Comparison of ENCODE assay signal across 26 cellular contexts in the genomic region with DNA sequence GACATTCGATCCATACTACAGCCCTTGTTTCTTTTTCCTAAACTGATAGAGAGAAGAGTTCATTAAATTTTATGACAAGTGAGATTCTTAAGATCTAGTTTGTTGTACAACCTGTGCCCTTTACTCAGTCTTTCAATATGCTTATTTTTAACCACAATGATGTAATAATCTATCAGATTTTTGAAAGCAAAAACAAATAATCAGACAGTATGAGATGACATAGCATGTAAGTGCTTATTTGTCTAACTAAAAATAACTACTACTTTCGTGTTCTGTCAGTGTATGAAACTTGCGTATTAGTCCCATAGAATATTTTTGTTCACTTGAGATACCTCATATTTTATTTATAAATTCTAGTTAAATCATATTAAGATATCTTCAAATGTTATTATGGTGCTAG. TPM values are rescaled to one million over a fixed set of nuclear protein-coding genes. Genes with fewer than 3 reads are reported as not detected.
"Had no signal": no experiment of that assay in that cellular context is flagged by ENCODE, and none has a peak within 500 bp of the region (broad histone marks: within the 10 kb centered on the region; RNA-seq: fewer than 3 reads in every experiment).

No MANE protein-coding gene starts in this region.

- ATAC-seq: effector memory CD8-positive, alpha-beta T cell; gastrocnemius medialis; heart right ventricle; left colon; left ventricle myocardium superior; pancreas; right cardiac atrium; stimulated activated effector memory CD8-positive, alpha-beta T cell treated with anti-CD3 and anti-CD28 coated beads, Interleukin-12 subunit alpha, Interleukin-12 subunit beta, amount 100 ng/mL, for 72 hours; stimulated activated naive CD8-positive, alpha-beta T cell treated with anti-CD3 and anti-CD28 coated beads, Interleukin-15, Interleukin-2, amounts not matched to agents 100 U/mL and 50 U/mL, for 24 hours had no signal

- H3K9me3 ChIP-seq: esophagus muscularis mucosa, gastrocnemius medialis, heart right ventricle, pancreas, suprapubic skin, thyroid gland, upper lobe of left lung, uterus had no signal

- H3K4me3 Mint-ChIP-seq: dendritic cell treated with granulocyte-macrophage colony-stimulating factor and Interleukin-4, amounts not matched to agents 40 ng/mL and 50 ng/mL, for 4 days; effector memory CD8-positive, alpha-beta T cell; immature natural killer cell; naive B cell; nephron; stimulated activated effector memory CD8-positive, alpha-beta T cell treated with anti-CD3 and anti-CD28 coated beads, Interleukin-12 subunit alpha, Interleukin-12 subunit beta, amount 100 ng/mL, for 72 hours had no signal

- FAIRE-seq: pancreas had no signal

- H3K9me3 Mint-ChIP-seq: dendritic cell treated with granulocyte-macrophage colony-stimulating factor and Interleukin-4, amounts not matched to agents 40 ng/mL and 50 ng/mL, for 4 days; effector memory CD8-positive, alpha-beta T cell; immature natural killer cell; naive B cell; nephron; stimulated activated effector memory CD8-positive, alpha-beta T cell treated with anti-CD3 and anti-CD28 coated beads, Interleukin-12 subunit alpha, Interleukin-12 subunit beta, amount 100 ng/mL, for 72 hours had no signal

- H3K4me3 ChIP-seq: esophagus muscularis mucosa, gastrocnemius medialis, heart right ventricle, lung, pancreas, suprapubic skin, thyroid gland, upper lobe of left lung, uterus had no signal

- H3K27ac Mint-ChIP-seq: effector memory CD8-positive, alpha-beta T cell; immature natural killer cell; naive B cell; nephron; progenitor cell of endocrine pancreas; stimulated activated effector memory CD8-positive, alpha-beta T cell treated with anti-CD3 and anti-CD28 coated beads, Interleukin-12 subunit alpha, Interleukin-12 subunit beta, amount 100 ng/mL, for 72 hours had no signal

- H3K4me1 Mint-ChIP-seq: immature natural killer cell; nephron; stimulated activated effector memory CD8-positive, alpha-beta T cell treated with anti-CD3 and anti-CD28 coated beads, Interleukin-12 subunit alpha, Interleukin-12 subunit beta, amount 100 ng/mL, for 72 hours had no signal

- H3K36me3 ChIP-seq: esophagus muscularis mucosa, gastrocnemius medialis, heart right ventricle, pancreas, suprapubic skin, thyroid gland, upper lobe of left lung, uterus had no signal

- DNase-seq: effector memory CD8-positive, alpha-beta T cell; gastrocnemius medialis; heart right ventricle; immature natural killer cell; left colon; left ventricle myocardium superior; mesendoderm; naive B cell; occipital lobe; pancreas; right cardiac atrium; stimulated activated CD4-positive, alpha-beta T cell treated with anti-CD3 and anti-CD28 coated beads, Interleukin-4, amount 100 ng/mL, for 1 hour; stimulated activated CD8-positive, alpha-beta memory T cell treated with anti-CD3 and anti-CD28 coated beads, Interleukin-4, amount 100 ng/mL, for 48 hours; stimulated activated naive CD8-positive, alpha-beta T cell treated with anti-CD3 and anti-CD28 coated beads, Interleukin-15, Interleukin-2, amounts not matched to agents 100 U/mL and 50 U/mL, for 24 hours; thyroid gland; upper lobe of left lung; uterus had no signal

- H3K27ac ChIP-seq: epithelial cell of prostate, esophagus muscularis mucosa, gastrocnemius medialis, heart right ventricle, pancreas, suprapubic skin, thyroid gland, upper lobe of left lung, uterus had no signal

- H3K27me3 Mint-ChIP-seq: dendritic cell treated with granulocyte-macrophage colony-stimulating factor and Interleukin-4, amounts not matched to agents 40 ng/mL and 50 ng/mL, for 4 days; progenitor cell of endocrine pancreas had no signal

- H3K36me3 Mint-ChIP-seq: immature natural killer cell; naive B cell; stimulated activated effector memory CD8-positive, alpha-beta T cell treated with anti-CD3 and anti-CD28 coated beads, Interleukin-12 subunit alpha, Interleukin-12 subunit beta, amount 100 ng/mL, for 72 hours had no signal

RNA-seq across cellular contexts. Expression of gene RAB39A, which starts 33.2 kb away (rescaled TPM):
- total RNA-seq: fibroblast of villous mesenchyme, left ventricle myocardium superior had no signal
